1 cellular context compared by ENCODE assay signal in genomic region chr12:89951050-89951693, GRCh38.
TF ChIP-seq lines count a peak whose summit lies in the region.

No MANE protein-coding gene starts in this region.

TF ChIP-seq in IMR-90, 13 proteins besides CTCF, POLR2A, EP300 and RAD21:
- TF ChIP-seq ELK1 (IDR thresholded peaks at IDR 0.05; ENCODE audit: borderline replicate concordance, low read depth, low read length), result no peak
- TF ChIP-seq FOS (IDR thresholded peaks at IDR 0.05; ENCODE audit: low read depth, low read length), result peak; percentile 24; the same call in 1 of the 2 replicates
- 0 out of 2 replicates have a peak, but pooled peaks have one; percentile 48 for TF ChIP-seq USF2 (IDR thresholded peaks at IDR 0.05; ENCODE audit: low read depth, low read length)
- TF ChIP-seq MXI1 (IDR thresholded peaks at IDR 0.05; ENCODE audit: borderline replicate concordance, low read depth, low read length), result no peak
- TF ChIP-seq MAZ (IDR thresholded peaks at IDR 0.05; ENCODE audit: borderline replicate concordance, low read depth, low read length), result no peak
- peak; percentile 51; the same call in 1 of the 2 replicates for TF ChIP-seq BHLHE40 (IDR thresholded peaks at IDR 0.05; ENCODE audit: low read depth, low read length)
